In genomic region chr6:15293674-15294073, GRCh38 we compare ENCODE assay signal across 20 cellular contexts. TPM values are rescaled to one million over a fixed set of nuclear protein-coding genes. Genes with fewer than 3 reads are reported as not detected.
DNase-seq lines count a peak whose midpoint lies in the region; ATAC-seq and TF ChIP-seq lines count a peak whose summit lies in the region.
"Had no signal": no experiment of that assay in that cellular context is flagged by ENCODE, and none has a peak within 500 bp of the region (broad histone marks: within the 10 kb centered on the region; RNA-seq: fewer than 3 reads in every experiment).

No MANE protein-coding gene starts in this region.

- H3K4me1 Mint-ChIP-seq in CD4-positive, CD25-positive, alpha-beta regulatory T cell = peaks cover 22 to 78% (median 59%) of the 10 kb centered on the region in 4 donors
- peaks cover 84% of the 10 kb centered on the region for H3K4me1 Mint-ChIP-seq in activated naive CD8-positive, alpha-beta T cell treated with anti-CD3 and anti-CD28 coated beads, Interleukin-2, amount 50 U/mL, for 24 hours

- peak overlapping the region in 1 of 4 donors; percentile 2 for H3K4me3 Mint-ChIP-seq in CD4-positive, CD25-positive, alpha-beta regulatory T cell
- no peak overlapping the region for H3K4me3 Mint-ChIP-seq in activated naive CD8-positive, alpha-beta T cell treated with anti-CD3 and anti-CD28 coated beads, Interleukin-2, amount 50 U/mL, for 24 hours
- H3K4me3 Mint-ChIP-seq: activated CD4-positive, alpha-beta memory T cell treated with anti-CD3 and anti-CD28 coated beads for 36 hours; central memory CD8-positive, alpha-beta T cell had no signal

- no peak for DNase-seq in CD4-positive, CD25-positive, alpha-beta regulatory T cell
- DNase-seq in activated naive CD8-positive, alpha-beta T cell treated with anti-CD3 and anti-CD28 coated beads, Interleukin-2, amount 50 U/mL, for 24 hours = no peak
- DNase-seq in right lobe of liver = no peak
- DNase-seq in T-helper 1 cell = no peak
- no peak for DNase-seq in HEK293T (ENCODE audit: extremely low spot score)
- DNase-seq: activated CD4-positive, alpha-beta memory T cell treated with anti-CD3 and anti-CD28 coated beads for 36 hours; BE2C; Kasumi-1; naive thymus-derived CD4-positive, alpha-beta T cell; NCI-H1092 treated with DMSO at 0.1 percent for 48 hours; NCI-H82; PC-9; SK-N-SH; stimulated activated CD8-positive, alpha-beta memory T cell treated with anti-CD3 and anti-CD28 coated beads, Interleukin-4, amount 100 ng/mL, for 48 hours; thyroid gland had no signal

- peaks cover 90% of the 10 kb centered on the region for H3K4me1 ChIP-seq in BLaER1
- H3K4me1 ChIP-seq in CD4-positive, CD25-positive, alpha-beta regulatory T cell (ENCODE audit: control insufficient read depth, insufficient read depth, low read length, poor library complexity, severe bottlenecking) = peaks cover 16% of the 10 kb centered on the region
- H3K4me1 ChIP-seq in right lobe of liver = peaks cover 0 to 10% (median 0%) of the 10 kb centered on the region in 4 donors
- H3K4me1 ChIP-seq: BE2C had no signal

- peaks cover 100% of the 10 kb centered on the region for H4K20me1 ChIP-seq in BLaER1

- no peak for TF ChIP-seq POLR2A in right lobe of liver (IDR thresholded peaks at IDR 0.05)

- H3K9me3 ChIP-seq in BLaER1 = peaks cover 10% of the 10 kb centered on the region
- no peaks in the 10 kb centered on the region for H3K9me3 ChIP-seq in CD4-positive, CD25-positive, alpha-beta regulatory T cell (ENCODE audit: control insufficient read depth in 2 of 2, low read length in 2 of 2)
- H3K9me3 ChIP-seq in right lobe of liver = no peaks in the 10 kb centered on the region
- H3K9me3 ChIP-seq: BE2C, SK-N-SH, thyroid gland had no signal

- H3K27ac ChIP-seq in BLaER1 (peak overlapping the region; percentile 56), right lobe of liver (no peak overlapping the region)
- no peak overlapping the region for H3K27ac ChIP-seq in CD4-positive, CD25-positive, alpha-beta regulatory T cell (ENCODE audit: insufficient read depth, low read length, poor library complexity, severe bottlenecking)
- H3K27ac ChIP-seq: PC-9, thyroid gland had no signal

- H3K9ac ChIP-seq in BLaER1 = no peak overlapping the region
- H3K9ac ChIP-seq: SK-N-SH had no signal

- H3K27me3 Mint-ChIP-seq in CD4-positive, CD25-positive, alpha-beta regulatory T cell = no peaks in the 10 kb centered on the region
- no peaks in the 10 kb centered on the region for H3K27me3 Mint-ChIP-seq in activated naive CD8-positive, alpha-beta T cell treated with anti-CD3 and anti-CD28 coated beads, Interleukin-2, amount 50 U/mL, for 24 hours
- H3K27me3 Mint-ChIP-seq: activated CD4-positive, alpha-beta memory T cell treated with anti-CD3 and anti-CD28 coated beads for 36 hours; central memory CD8-positive, alpha-beta T cell; naive thymus-derived CD4-positive, alpha-beta T cell had no signal

- H3K36me3 Mint-ChIP-seq in CD4-positive, CD25-positive, alpha-beta regulatory T cell = peaks cover 19% of the 10 kb centered on the region
- H3K36me3 Mint-ChIP-seq in activated naive CD8-positive, alpha-beta T cell treated with anti-CD3 and anti-CD28 coated beads, Interleukin-2, amount 50 U/mL, for 24 hours (ENCODE audit: low read depth) = peaks cover 31% of the 10 kb centered on the region

- no peaks in the 10 kb centered on the region for H3K27me3 ChIP-seq in BLaER1
- no peaks in the 10 kb centered on the region for H3K27me3 ChIP-seq in CD4-positive, CD25-positive, alpha-beta regulatory T cell (ENCODE audit: control insufficient read depth, insufficient read depth, low read length)
- H3K27me3 ChIP-seq in right lobe of liver = no peaks in the 10 kb centered on the region
- H3K27me3 ChIP-seq: BE2C, thyroid gland had no signal

- no peak for ATAC-seq in CD4-positive, CD25-positive, alpha-beta regulatory T cell (ENCODE audit: low read depth in 2 of 2)
- ATAC-seq in activated naive CD8-positive, alpha-beta T cell treated with anti-CD3 and anti-CD28 coated beads, Interleukin-2, amount 50 U/mL, for 24 hours = no peak
- peak; percentile 62 to 87 (median 78) for ATAC-seq in right lobe of liver
- no peak for ATAC-seq in GM21723 (IDR thresholded peaks at IDR 0.05; ENCODE audit: unreplicated experiment)
- ATAC-seq in HG03521 (IDR thresholded peaks at IDR 0.05; ENCODE audit: unreplicated experiment) = no peak
- ATAC-seq: naive thymus-derived CD4-positive, alpha-beta T cell had no signal

- TF ChIP-seq CTCF in right lobe of liver (IDR thresholded peaks at IDR 0.05) = no peak

- intact Hi-C loops in right lobe of liver (cut with DNase I) = no loop called here

- H3K27ac Mint-ChIP-seq in CD4-positive, CD25-positive, alpha-beta regulatory T cell = peak overlapping the region in 2 of 3 donors; percentile 32 to 41
- H3K27ac Mint-ChIP-seq in activated naive CD8-positive, alpha-beta T cell treated with anti-CD3 and anti-CD28 coated beads, Interleukin-2, amount 50 U/mL, for 24 hours = peak overlapping the region; percentile 3
- H3K27ac Mint-ChIP-seq: activated CD4-positive, alpha-beta memory T cell treated with anti-CD3 and anti-CD28 coated beads for 36 hours had no signal

- 67% methylated on average over 2 of the region's 2 CpGs for WGBS in right lobe of liver (ENCODE audit: insufficient coverage, low coverage, low lambda C conversion rate, missing lambda C conversion rate)

- H3K4me3 ChIP-seq in BLaER1 (no peak overlapping the region), right lobe of liver (no peak overlapping the region)
- no peak overlapping the region for H3K4me3 ChIP-seq in CD4-positive, CD25-positive, alpha-beta regulatory T cell (ENCODE audit: low read depth, low read length)
- H3K4me3 ChIP-seq: PC-9, smooth muscle cell, thyroid gland had no signal

- POLR2A ChIA-PET in HEK293T (lab: Yijun Ruan, JAX) = no interaction called here

- CTCF ChIA-PET in HEK293T (lab: Yijun Ruan, JAX) = no interaction called here

- H3K4me2 ChIP-seq in BLaER1 = peak overlapping the region; percentile 71
- H3K4me2 ChIP-seq: PC-9, SK-N-SH, smooth muscle cell had no signal

- no peaks in the 10 kb centered on the region for H3K9me3 Mint-ChIP-seq in CD4-positive, CD25-positive, alpha-beta regulatory T cell
- no peaks in the 10 kb centered on the region for H3K9me3 Mint-ChIP-seq in activated naive CD8-positive, alpha-beta T cell treated with anti-CD3 and anti-CD28 coated beads, Interleukin-2, amount 50 U/mL, for 24 hours
- H3K9me3 Mint-ChIP-seq: activated CD4-positive, alpha-beta memory T cell treated with anti-CD3 and anti-CD28 coated beads for 36 hours; central memory CD8-positive, alpha-beta T cell had no signal

- peaks cover 44% of the 10 kb centered on the region for H3K36me3 ChIP-seq in BLaER1
- no peaks in the 10 kb centered on the region for H3K36me3 ChIP-seq in CD4-positive, CD25-positive, alpha-beta regulatory T cell (ENCODE audit: control insufficient read depth, insufficient read depth, low read length)
- no peaks in the 10 kb centered on the region for H3K36me3 ChIP-seq in right lobe of liver
- H3K36me3 ChIP-seq: BE2C, thyroid gland had no signal

TF ChIP-seq in HEK293T, 16 proteins besides CTCF, POLR2A, EP300 and RAD21:
- TF ChIP-seq CTBP1 (IDR thresholded peaks at IDR 0.05; ENCODE audit: borderline replicate concordance) = no peak
- no peak for TF ChIP-seq LEF1 (IDR thresholded peaks at IDR 0.05; ENCODE audit: borderline replicate concordance)
- no peak for TF ChIP-seq HDGF (IDR thresholded peaks at IDR 0.05; ENCODE audit: borderline replicate concordance)
- TF ChIP-seq ARNT (IDR thresholded peaks at IDR 0.05) = no peak
- no peak for TF ChIP-seq SUZ12 (IDR thresholded peaks at IDR 0.05)
- TF ChIP-seq TARDBP (IDR thresholded peaks at IDR 0.05) = no peak
- TF ChIP-seq ZNF384 (IDR thresholded peaks at IDR 0.05) = no peak
- TF ChIP-seq FOXM1 (IDR thresholded peaks at IDR 0.05; ENCODE audit: borderline replicate concordance) = no peak
- no peak for TF ChIP-seq ELF4 (IDR thresholded peaks at IDR 0.05)
- TF ChIP-seq NFRKB (IDR thresholded peaks at IDR 0.05) = no peak
- TF ChIP-seq FOXK2 (IDR thresholded peaks at IDR 0.05) = no peak
- TF ChIP-seq BHLHE40 (IDR thresholded peaks at IDR 0.05; ENCODE audit: borderline replicate concordance) = no peak
- TF ChIP-seq FOXA1 (IDR thresholded peaks at IDR 0.05) = no peak
- no peak for TF ChIP-seq SP1 (IDR thresholded peaks at IDR 0.05)
- TF ChIP-seq L3MBTL2 (conservative IDR thresholded peaks at IDR 0.05) = no peak
- TF ChIP-seq PKNOX1 (IDR thresholded peaks at IDR 0.05) = no peak

RNA-seq across cellular contexts. Expression of gene JARID2, which starts 47.8 kb away (rescaled TPM):
- total RNA-seq in CD4-positive, CD25-positive, alpha-beta regulatory T cell = 26.1 TPM
- polyA plus RNA-seq in CD4-positive, CD25-positive, alpha-beta regulatory T cell = 1 to 10 TPM; 4.1 to 7.0 (median 5.2) TPM
- 1 to 10 TPM; 2.5 to 3.9 (median 3.0) TPM for total RNA-seq in right lobe of liver

Comparison
In these comparisons a context has a peak if more than half of its experiments do, and no peak if none do; other contexts are left out.
1. ATAC-seq: peak in right lobe of liver (4 of 4); none in CD4-positive, CD25-positive, alpha-beta regulatory T cell (0 of 2), activated naive CD8-positive, alpha-beta T cell treated with anti-CD3 and anti-CD28 coated beads, Interleukin-2, amount 50 U/mL, for 24 hours (single experiment), GM21723 (single experiment) and HG03521 (single experiment).